12 cellular contexts compared by ENCODE assay signal in the genomic region with DNA sequence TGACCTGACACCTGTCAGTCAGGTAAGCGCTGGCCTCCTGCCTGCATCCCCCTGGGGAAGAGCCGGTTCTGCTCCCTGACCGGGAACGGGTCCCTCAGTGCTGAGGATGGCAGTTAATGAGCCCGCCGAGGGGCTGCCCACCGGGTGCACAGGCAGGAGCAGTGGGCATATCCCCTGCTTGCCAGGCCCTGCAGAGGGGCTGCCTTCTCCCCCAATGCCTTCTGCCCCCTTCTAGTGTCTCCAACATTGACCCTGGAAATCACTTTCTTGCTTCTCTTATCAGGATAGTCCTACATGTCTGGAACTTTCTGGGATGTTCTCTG.
DNase-seq lines count a peak whose midpoint lies in the region; ATAC-seq, FAIRE-seq and TF ChIP-seq lines count a peak whose summit lies in the region.
"Had no signal": no experiment of that assay in that cellular context is flagged by ENCODE, and none has a peak within 500 bp of the region (broad histone marks: within the 10 kb centered on the region; RNA-seq: fewer than 3 reads in every experiment).

No MANE protein-coding gene starts in this region.

- no peaks in the 10 kb centered on the region for H3K79me2 ChIP-seq in mesendoderm (ENCODE audit: control insufficient read depth, insufficient read depth, low read length)

- TF ChIP-seq CTCF in A549 (IDR thresholded peaks at IDR 0.05) (no peak), ascending aorta (IDR thresholded peaks at IDR 0.05) (no peak)

- TF ChIP-seq EP300 in A549 (IDR thresholded peaks at IDR 0.05), result no peak

- H3K79me1 ChIP-seq in mesendoderm (ENCODE audit: low read length), result no peaks in the 10 kb centered on the region

- TF ChIP-seq RAD21 in A549 (conservative IDR thresholded peaks at IDR 0.05 in 1 of 2, IDR thresholded peaks at IDR 0.05 in 1 of 2), result no peak

- intact Hi-C loops in ascending aorta (cut with DNase I), result no loop called here

- WGBS in A549 (ENCODE audit: missing lambda C conversion rate), result 31% methylated on average over 4 of the region's 7 CpGs
- no CpG with 5 or more reads among the region's 7 CpGs for WGBS in mesendoderm (ENCODE audit: extremely low coverage, insufficient coverage, low lambda C conversion rate)

- H2AK5ac ChIP-seq in mesendoderm (ENCODE audit: low read length), result no peak overlapping the region

- POLR2A ChIA-PET in A549 (lab: Yijun Ruan, JAX), result no interaction called here
- POLR2A ChIA-PET in activated naive CD8-positive, alpha-beta T cell treated with anti-CD3 and anti-CD28 coated beads, Interleukin-2, amount 10 ng/mL, durations not matched to agents 7 days and 5 days (lab: Charles Lee), result no interaction called here

- H3K4me1 Mint-ChIP-seq in activated naive CD8-positive, alpha-beta T cell treated with anti-CD3 and anti-CD28 coated beads, Interleukin-2, amount 10 ng/mL, durations not matched to agents 7 days and 5 days, result peaks cover 2% of the 10 kb centered on the region

- 0 out of 3 replicates have a peak, but pooled peaks cover 5% of the 10 kb centered on the region for H3K4me1 ChIP-seq in A549
- H3K4me1 ChIP-seq in mesendoderm (ENCODE audit: control insufficient read depth, low read depth, low read length), result no peaks in the 10 kb centered on the region
- H3K4me1 ChIP-seq in ascending aorta, result peaks cover 0 to 6% of the 10 kb centered on the region in 2 donors

- no peak overlapping the region for H3K4ac ChIP-seq in mesendoderm (ENCODE audit: low read depth, low read length)

- no peak overlapping the region for H3K27ac Mint-ChIP-seq in activated naive CD8-positive, alpha-beta T cell treated with anti-CD3 and anti-CD28 coated beads, Interleukin-2, amount 10 ng/mL, durations not matched to agents 7 days and 5 days

- no peaks in the 10 kb centered on the region for H3K36me3 ChIP-seq in mesendoderm (ENCODE audit: control insufficient read depth, insufficient read depth, low read length)
- H3K36me3 ChIP-seq in ascending aorta, result no peaks in the 10 kb centered on the region
- H3K36me3 ChIP-seq: gastrocnemius medialis had no signal

- H3K23ac ChIP-seq in mesendoderm (ENCODE audit: low read length), result no peak overlapping the region

- H4K8ac ChIP-seq in mesendoderm (ENCODE audit: low read depth, low read length), result no peak overlapping the region

- H3K4me3 ChIP-seq in A549 (no peak overlapping the region), mesendoderm (ENCODE audit: low read length) (no peak overlapping the region), ascending aorta (no peak overlapping the region)

- no peak overlapping the region for H3K9ac ChIP-seq in mesendoderm (ENCODE audit: low read length)

- no peak overlapping the region for H4K5ac ChIP-seq in mesendoderm (ENCODE audit: low read length)

- no peaks in the 10 kb centered on the region for H3K27me3 ChIP-seq in mesendoderm (ENCODE audit: insufficient read depth, low read length, poor library complexity)
- H3K27me3 ChIP-seq in ascending aorta, result no peaks in the 10 kb centered on the region

- H3K27me3 Mint-ChIP-seq in activated naive CD8-positive, alpha-beta T cell treated with anti-CD3 and anti-CD28 coated beads, Interleukin-2, amount 10 ng/mL, durations not matched to agents 7 days and 5 days, result peaks cover 27% of the 10 kb centered on the region

- no peak for FAIRE-seq in A549 (lab: Jason Lieb, UNC)

- CTCF ChIA-PET in A549 (lab: Yijun Ruan, JAX), result interaction anchor here (1.5 to 2.2 kb wide), 3 partner anchors 9 to 484 kb away, joined by 4 to 11 read pairs (median 5); no protein-coding TSS in a partner anchor

- no peak for DNase-seq in A549 (ENCODE audit: low read depth in 1 of 2, low spot score in 1 of 2)
- DNase-seq in G401 (ENCODE audit: low spot score), result peak; percentile 13
- DNase-seq in activated naive CD8-positive, alpha-beta T cell treated with anti-CD3 and anti-CD28 coated beads, Interleukin-2, amount 10 ng/mL, durations not matched to agents 7 days and 5 days, result no peak
- DNase-seq in mesendoderm, result no peak
- DNase-seq in NK-92 treated with Interleukin-12 subunit alpha and Interleukin-12 subunit beta, amount 100 ng/mL, for 24 hours (lab: John Stamatoyannopoulos, UW), result no peak
- DNase-seq in substantia nigra (lab: John Stamatoyannopoulos, UW), result no peak
- no peak for DNase-seq in ascending aorta (ENCODE audit: low spot score in 2 of 2)
- DNase-seq: gastrocnemius medialis, MM.1S, NCI-H2029 treated with DMSO at 0.1 percent for 48 hours, T-helper 1 cell had no signal

- no peak overlapping the region for H2BK5ac ChIP-seq in mesendoderm (ENCODE audit: low read length)

- H2BK120ac ChIP-seq in mesendoderm (ENCODE audit: low read depth, low read length), result no peak overlapping the region

- H3K4me2 ChIP-seq in A549 (peak overlapping the region; percentile 83; the same call in 2 of the 3 replicates), mesendoderm (ENCODE audit: low read length) (peak overlapping the region; percentile 63)

- H3K9me3 Mint-ChIP-seq in activated naive CD8-positive, alpha-beta T cell treated with anti-CD3 and anti-CD28 coated beads, Interleukin-2, amount 10 ng/mL, durations not matched to agents 7 days and 5 days, result peaks cover 4% of the 10 kb centered on the region

- in situ Hi-C loops in G401 (cut with HindIII; ENCODE audit: low sequenced_read_pairs), result no loop called here

- H3K9me3 ChIP-seq in A549 (peaks cover 6% of the 10 kb centered on the region; the same call in 1 of the 3 replicates), ascending aorta (no peaks in the 10 kb centered on the region)
- H3K9me3 ChIP-seq: gastrocnemius medialis had no signal

- no peak overlapping the region for H2BK15ac ChIP-seq in mesendoderm (replicated peaks; ENCODE audit: low read depth)

- ATAC-seq in A549, result peak in 1 of 2 experiments; percentile 8; a peak in 2 of 6 replicates
- ATAC-seq in activated naive CD8-positive, alpha-beta T cell treated with anti-CD3 and anti-CD28 coated beads, Interleukin-2, amount 10 ng/mL, durations not matched to agents 7 days and 5 days (ENCODE audit: low read depth), result no peak
- ATAC-seq in HG03342 (IDR thresholded peaks at IDR 0.05; ENCODE audit: unreplicated experiment), result no peak
- ATAC-seq: gastrocnemius medialis had no signal

- peaks cover 2% of the 10 kb centered on the region for H3K36me3 Mint-ChIP-seq in activated naive CD8-positive, alpha-beta T cell treated with anti-CD3 and anti-CD28 coated beads, Interleukin-2, amount 10 ng/mL, durations not matched to agents 7 days and 5 days

- TF ChIP-seq POLR2A in A549 (IDR thresholded peaks at IDR 0.05; ENCODE audit: low read length), result no peak

- H3K18ac ChIP-seq in mesendoderm (ENCODE audit: low read length), result no peak overlapping the region

- H3K4me3 Mint-ChIP-seq in activated naive CD8-positive, alpha-beta T cell treated with anti-CD3 and anti-CD28 coated beads, Interleukin-2, amount 10 ng/mL, durations not matched to agents 7 days and 5 days, result peak overlapping the region; percentile 47

- no peak overlapping the region for H3K56ac ChIP-seq in mesendoderm (ENCODE audit: low read length)

- H3K27ac ChIP-seq in A549 (no peak overlapping the region), mesendoderm (ENCODE audit: low read depth, low read length) (no peak overlapping the region), substantia nigra (ENCODE audit: low read depth, low read length, poor library complexity, severe bottlenecking) (no peak overlapping the region), ascending aorta (no peak overlapping the region)
- H3K27ac ChIP-seq: gastrocnemius medialis had no signal

TF ChIP-seq in A549, 52 proteins besides CTCF, POLR2A, EP300 and RAD21:
- TF ChIP-seq KDM5A (IDR thresholded peaks at IDR 0.05) (no peak), HOXB5 (CRISPR knock-in tag; IDR thresholded peaks at IDR 0.05) (no peak), NR3C1 (IDR thresholded peaks at IDR 0.05) (no peak), JUNB (IDR thresholded peaks at IDR 0.05) (no peak), EHMT2 (IDR thresholded peaks at IDR 0.05; ENCODE audit: low read depth) (no peak), TFCP2L1 (CRISPR knock-in tag; IDR thresholded peaks at IDR 0.05) (no peak), PHF8 (IDR thresholded peaks at IDR 0.05; ENCODE audit: borderline replicate concordance, low read depth) (no peak), NFE2L2 (conservative IDR thresholded peaks at IDR 0.05; ENCODE audit: low read length) (no peak), RFX5 (IDR thresholded peaks at IDR 0.05) (no peak), RCOR1 (IDR thresholded peaks at IDR 0.05; ENCODE audit: low read depth, low read length) (no peak), FOSB (CRISPR knock-in tag; IDR thresholded peaks at IDR 0.05) (no peak), BHLHE40 (IDR thresholded peaks at IDR 0.05; ENCODE audit: low read depth, low read length) (no peak)
- TF ChIP-seq, protein P1, sequence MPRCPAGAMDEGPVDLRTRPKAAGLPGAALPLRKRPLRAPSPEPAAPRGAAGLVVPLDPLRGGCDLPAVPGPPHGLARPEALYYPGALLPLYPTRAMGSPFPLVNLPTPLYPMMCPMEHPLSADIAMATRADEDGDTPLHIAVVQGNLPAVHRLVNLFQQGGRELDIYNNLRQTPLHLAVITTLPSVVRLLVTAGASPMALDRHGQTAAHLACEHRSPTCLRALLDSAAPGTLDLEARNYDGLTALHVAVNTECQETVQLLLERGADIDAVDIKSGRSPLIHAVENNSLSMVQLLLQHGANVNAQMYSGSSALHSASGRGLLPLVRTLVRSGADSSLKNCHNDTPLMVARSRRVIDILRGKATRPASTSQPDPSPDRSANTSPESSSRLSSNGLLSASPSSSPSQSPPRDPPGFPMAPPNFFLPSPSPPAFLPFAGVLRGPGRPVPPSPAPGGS (IDR thresholded peaks at IDR 0.05), result no peak
TF ChIP-seq in A549: peak in this region for 0.
